15 cellular contexts compared by ENCODE assay signal in the genomic region with DNA sequence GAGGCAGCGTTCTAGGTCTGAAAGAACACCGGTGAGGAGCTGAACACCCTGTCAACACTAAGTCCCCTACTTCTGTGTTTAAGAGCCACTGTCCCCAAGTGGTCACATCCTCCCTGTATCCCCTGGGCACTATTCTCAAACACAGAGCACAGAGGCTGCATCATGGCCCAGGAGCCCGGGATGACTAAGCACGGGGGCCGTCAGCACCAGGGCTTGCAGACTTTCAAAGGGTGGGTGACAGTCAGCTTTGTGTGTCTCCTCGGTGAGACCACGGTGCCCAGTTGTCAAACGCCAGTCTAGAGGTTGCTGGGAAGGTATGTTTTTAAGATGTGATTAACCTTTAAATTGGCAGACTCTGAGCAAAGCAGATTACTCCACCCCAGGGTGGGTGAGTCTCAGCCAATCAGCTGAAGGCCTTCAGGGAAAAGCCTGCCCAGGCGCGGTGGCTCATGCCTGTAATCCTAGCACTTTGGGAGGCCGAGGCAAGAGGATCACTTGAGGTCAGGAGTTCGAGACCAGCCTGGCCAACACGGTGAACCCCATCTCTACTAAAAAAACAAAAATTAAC. TPM values are rescaled to one million over a fixed set of nuclear protein-coding genes. Genes with fewer than 3 reads are reported as not detected.
DNase-seq lines count a peak whose midpoint lies in the region; ATAC-seq and TF ChIP-seq lines count a peak whose summit lies in the region.
"Had no signal": no experiment of that assay in that cellular context is flagged by ENCODE, and none has a peak within 500 bp of the region (broad histone marks: within the 10 kb centered on the region; RNA-seq: fewer than 3 reads in every experiment).

No MANE protein-coding gene starts in this region.

- no peak for TF ChIP-seq CTCF in DOHH2 (IDR thresholded peaks at IDR 0.05; ENCODE audit: low read depth, low read length, poor library complexity, severe bottlenecking)
- TF ChIP-seq CTCF in SU-DHL-6 (IDR thresholded peaks at IDR 0.05; ENCODE audit: insufficient read depth, low read length, poor library complexity, severe bottlenecking): no peak
- TF ChIP-seq CTCF in ascending aorta (IDR thresholded peaks at IDR 0.05): no peak
- TF ChIP-seq CTCF in coronary artery (IDR thresholded peaks at IDR 0.05): no peak

- peak overlapping the region; percentile 42 for H3K9ac ChIP-seq in SU-DHL-6 (ENCODE audit: low read length)

- H3K4me3 ChIP-seq in DOHH2 (ENCODE audit: low read length): peak overlapping the region; percentile 71
- no peak overlapping the region for H3K4me3 ChIP-seq in SU-DHL-6 (ENCODE audit: insufficient read depth, low read length, poor library complexity, severe bottlenecking)
- H3K4me3 ChIP-seq in ascending aorta: no peak overlapping the region
- H3K4me3 ChIP-seq in coronary artery: no peak overlapping the region
- H3K4me3 ChIP-seq: SK-N-MC, tibial artery had no signal

- H3K79me2 ChIP-seq in DOHH2 (ENCODE audit: control insufficient read depth, low read length): peaks cover 63% of the 10 kb centered on the region
- H3K79me2 ChIP-seq in SU-DHL-6 (ENCODE audit: insufficient read depth, low read length): peaks cover 12% of the 10 kb centered on the region; the same call in 1 of the 2 replicates

- no peaks in the 10 kb centered on the region for H3K27me3 Mint-ChIP-seq in naive thymus-derived CD8-positive, alpha-beta T cell

- H3K4me2 ChIP-seq in DOHH2 (ENCODE audit: low read length) (peak overlapping the region; percentile 97), SU-DHL-6 (ENCODE audit: low read depth, low read length, poor library complexity, severe bottlenecking) (peak overlapping the region; percentile 40)

- no peak overlapping the region for H2AFZ ChIP-seq in SU-DHL-6 (ENCODE audit: low read depth, low read length, severe bottlenecking)

- H3K4me1 Mint-ChIP-seq in naive thymus-derived CD8-positive, alpha-beta T cell: peaks cover 14 to 71% (median 44%) of the 10 kb centered on the region in 4 donors

- peak overlapping the region in 1 of 10 donors; percentile 65 for H3K4me3 Mint-ChIP-seq in naive thymus-derived CD8-positive, alpha-beta T cell

- H3K27ac ChIP-seq in DOHH2 (ENCODE audit: low read depth, low read length): peak overlapping the region; percentile 71
- peak overlapping the region; percentile 69 for H3K27ac ChIP-seq in SU-DHL-6 (ENCODE audit: low read depth, low read length)
- H3K27ac ChIP-seq in ascending aorta: no peak overlapping the region
- H3K27ac ChIP-seq in coronary artery: peak overlapping the region in 1 of 2 donors; percentile 40
- H3K27ac ChIP-seq: brain microvascular endothelial cell, SK-N-MC had no signal

- H3K36me3 Mint-ChIP-seq in naive thymus-derived CD8-positive, alpha-beta T cell: peaks cover 0 to 28% (median 0%) of the 10 kb centered on the region in 3 donors

- H3F3A ChIP-seq in DOHH2 (ENCODE audit: control insufficient read depth, insufficient read depth): peaks cover 8% of the 10 kb centered on the region; the same call in 1 of the 2 replicates
- no peaks in the 10 kb centered on the region; the same call in 1 of the 2 replicates for H3F3A ChIP-seq in SU-DHL-6 (ENCODE audit: insufficient read depth)

- H3K36me3 ChIP-seq in DOHH2 (ENCODE audit: control insufficient read depth, low read length) (peaks cover 63% of the 10 kb centered on the region), SU-DHL-6 (ENCODE audit: low read length) (no peaks in the 10 kb centered on the region), ascending aorta (peaks cover 60 to 72% of the 10 kb centered on the region in 2 donors)

- H3K9me3 ChIP-seq in DOHH2 (ENCODE audit: control insufficient read depth, insufficient read depth, low read length): no peaks in the 10 kb centered on the region
- H3K9me3 ChIP-seq in SU-DHL-6 (ENCODE audit: insufficient read depth, low read length): no peaks in the 10 kb centered on the region
- no peaks in the 10 kb centered on the region for H3K9me3 ChIP-seq in ascending aorta
- H3K9me3 ChIP-seq: tibial artery had no signal

- H3K9me2 ChIP-seq in DOHH2 (replicated peaks; ENCODE audit: control insufficient read depth, low read length) (no peaks in the 10 kb centered on the region), SU-DHL-6 (replicated peaks; ENCODE audit: insufficient read depth, low read length) (no peaks in the 10 kb centered on the region)

- ATAC-seq in GM18502 (IDR thresholded peaks at IDR 0.05; ENCODE audit: poor library complexity, unreplicated experiment) (peak; percentile 28), GM19324 (IDR thresholded peaks at IDR 0.05; ENCODE audit: low FRiP score, unreplicated experiment) (no peak)
- no peak for ATAC-seq in naive thymus-derived CD8-positive, alpha-beta T cell

- H4K20me1 ChIP-seq in DOHH2 (ENCODE audit: control insufficient read depth, insufficient read depth, low read depth, low read length) (peaks cover 3% of the 10 kb centered on the region; the same call in 1 of the 2 replicates), SU-DHL-6 (ENCODE audit: low read depth, low read length) (no peaks in the 10 kb centered on the region)

- DNase-seq in naive thymus-derived CD8-positive, alpha-beta T cell: no peak
- DNase-seq in ascending aorta (ENCODE audit: low spot score in 2 of 2) (no peak), coronary artery (ENCODE audit: low spot score) (no peak)
- DNase-seq: brain microvascular endothelial cell; islet precursor cell; stimulated activated CD4-positive, alpha-beta T cell treated with anti-CD3 and anti-CD28 coated beads, Interleukin-4, amount 100 ng/mL, for 24 hours; tibial artery had no signal

- H3K4me1 ChIP-seq in DOHH2 (ENCODE audit: control insufficient read depth, low read length) (peaks cover 44% of the 10 kb centered on the region), ascending aorta (no peaks in the 10 kb centered on the region)

- H3K27ac Mint-ChIP-seq in naive thymus-derived CD8-positive, alpha-beta T cell: peak overlapping the region in 8 of 10 donors; percentile 58 to 95 (median 88)

- no peaks in the 10 kb centered on the region for H3K9me3 Mint-ChIP-seq in naive thymus-derived CD8-positive, alpha-beta T cell

- intact Hi-C loops in ascending aorta (cut with DNase I): no loop called here

- POLR2A ChIA-PET in naive thymus-derived CD8-positive, alpha-beta T cell (lab: Charles Lee): interaction anchor here (0.5 to 3.9 kb wide), 12 partner anchors 9 to 1609 kb away, joined by 3 to 35 read pairs (median 6); a partner anchor contains a TSS

- H3K27me3 ChIP-seq in DOHH2 (ENCODE audit: control insufficient read depth, low read length): no peaks in the 10 kb centered on the region
- H3K27me3 ChIP-seq in SU-DHL-6 (ENCODE audit: low read length): no peaks in the 10 kb centered on the region
- H3K27me3 ChIP-seq in ascending aorta: no peaks in the 10 kb centered on the region
- H3K27me3 ChIP-seq: brain microvascular endothelial cell, tibial artery had no signal

RNA-seq across cellular contexts. Expression of a gene that starts 8.0 kb away (rescaled TPM):
- 100 to 1,000 TPM; 119 to 134 TPM for total RNA-seq in naive thymus-derived CD8-positive, alpha-beta T cell
- 100 to 1,000 TPM in 1 of 3 donors, 10 to 100 TPM in 2; 48.0 to 101 (median 67.3) TPM for polyA plus RNA-seq in naive thymus-derived CD8-positive, alpha-beta T cell
- total RNA-seq in ascending aorta: 155 TPM

RNA-seq across cellular contexts. Expression of a gene that starts 37.5 kb away (rescaled TPM):
- not detected for total RNA-seq in naive thymus-derived CD8-positive, alpha-beta T cell
- not detected for polyA plus RNA-seq in naive thymus-derived CD8-positive, alpha-beta T cell
- 2.8 TPM for total RNA-seq in ascending aorta
- total RNA-seq: esophagus mucosa, H4, NCI-H460 had no signal

RNA-seq across cellular contexts. Expression of a gene that starts 49.2 kb away (rescaled TPM):
- total RNA-seq in naive thymus-derived CD8-positive, alpha-beta T cell: 10 to 100 TPM; 59.9 TPM
- polyA plus RNA-seq in naive thymus-derived CD8-positive, alpha-beta T cell: 10 to 100 TPM; 31.3 to 52.2 (median 31.5) TPM
- total RNA-seq in ascending aorta: 76.4 TPM

Comparison
In these comparisons a context has a peak if more than half of its experiments do, and no peak if none do; other contexts are left out.
1. H3K27ac ChIP-seq: peak in DOHH2 (single experiment) and SU-DHL-6 (single experiment); none in ascending aorta (0 of 2).